In genomic region chr7:149458235-149458634, GRCh38 we compare ENCODE assay signal across 1 cellular context.
TF ChIP-seq lines count a peak whose summit lies in the region.

No MANE protein-coding gene starts in this region.

TF ChIP-seq in H1, 55 proteins besides CTCF, POLR2A, EP300 and RAD21:
- no peak for TF ChIP-seq MAFK (IDR thresholded peaks at IDR 0.05; ENCODE audit: low read depth, low read length)
- TF ChIP-seq POU5F1 (IDR thresholded peaks at IDR 0.05; ENCODE audit: low read depth, low read length) = no peak
- TF ChIP-seq RFX5 (IDR thresholded peaks at IDR 0.05; ENCODE audit: borderline replicate concordance, low read depth, low read length) = no peak
- peak; percentile 35; the same call in 1 of the 2 replicates for TF ChIP-seq POLR2AphosphoS5 (IDR thresholded peaks at IDR 0.05; ENCODE audit: low read depth, low read length)
